In genomic region chr6:18545726-18546125, GRCh38 we compare ENCODE assay signal across 19 cellular contexts.
DNase-seq lines count a peak whose midpoint lies in the region; FAIRE-seq and TF ChIP-seq lines count a peak whose summit lies in the region.
"Had no signal": no experiment of that assay in that cellular context is flagged by ENCODE, and none has a peak within 500 bp of the region (broad histone marks: within the 10 kb centered on the region; RNA-seq: fewer than 3 reads in every experiment).

No MANE protein-coding gene starts in this region.

- H3K4me2 ChIP-seq in MM.1S (ENCODE audit: low read depth, low read length) = peak overlapping the region; percentile 35; the same call in 1 of the 2 replicates

- H3K36me3 Mint-ChIP-seq in progenitor cell of endocrine pancreas (ENCODE audit: insufficient read depth) = peaks cover 2% of the 10 kb centered on the region

- H3K27ac ChIP-seq in A673 (ENCODE audit: low read depth, low read length, poor library complexity, severe bottlenecking) (peak overlapping the region; percentile 41), MM.1S (ENCODE audit: low read length) (peak overlapping the region; percentile 65; the same call in 1 of the 2 replicates)
- H3K27ac ChIP-seq: C4-2B had no signal

- H3K9me3 ChIP-seq in A673 (ENCODE audit: low read depth, low read length, poor library complexity, severe bottlenecking) = peaks cover 23% of the 10 kb centered on the region
- no peaks in the 10 kb centered on the region for H3K9me3 ChIP-seq in MM.1S (replicated peaks; ENCODE audit: insufficient read depth, low read length)

- no TSS peak for BruUV-seq in A673 (replicated peaks; lab: Mats Ljungman, UMichigan)

- no peaks in the 10 kb centered on the region for H3K27me3 Mint-ChIP-seq in progenitor cell of endocrine pancreas

- H4K20me1 ChIP-seq in MM.1S (ENCODE audit: insufficient read depth, low read length) = no peaks in the 10 kb centered on the region

- H3K4me3 ChIP-seq in A673 (ENCODE audit: low read depth, low read length, poor library complexity, severe bottlenecking) (no peak overlapping the region), MM.1S (ENCODE audit: low read length) (no peak overlapping the region), bronchial epithelial cell (ENCODE audit: low read depth, low read length) (no peak overlapping the region), fibroblast of pulmonary artery (replicated peaks; ENCODE audit: low read depth, low read length) (no peak overlapping the region)

- no peak overlapping the region for H3K4me3 Mint-ChIP-seq in progenitor cell of endocrine pancreas (ENCODE audit: low read depth)
- H3K4me3 Mint-ChIP-seq: CD8-positive, alpha-beta memory T cell had no signal

- no peaks in the 10 kb centered on the region for H3K36me3 ChIP-seq in A673 (ENCODE audit: insufficient read depth, low read length, poor library complexity, severe bottlenecking)
- H3K36me3 ChIP-seq in MM.1S (replicated peaks; ENCODE audit: insufficient read depth, low read length) = no peaks in the 10 kb centered on the region
- H3K36me3 ChIP-seq in bronchial epithelial cell (ENCODE audit: control insufficient read depth, insufficient read depth, low read length) = no peaks in the 10 kb centered on the region

- DNase-seq in A673 (ENCODE audit: low spot score) = peak; percentile 66
- peak; percentile 55 for DNase-seq in MM.1S
- DNase-seq in bronchial epithelial cell (ENCODE audit: low read depth) = peak; percentile 5
- peak; percentile 41 for DNase-seq in fibroblast of pulmonary artery (ENCODE audit: low read depth)
- no peak for DNase-seq in COLO668 (lab: John Stamatoyannopoulos, UW; ENCODE audit: unreplicated experiment)
- DNase-seq in progenitor cell of endocrine pancreas (ENCODE audit: low spot score, unreplicated experiment) = no peak
- no peak for DNase-seq in DMS53 (lab: John Stamatoyannopoulos, UW)
- DNase-seq in SIG-M5 (lab: John Stamatoyannopoulos, UW) = no peak
- DNase-seq: CD8-positive, alpha-beta memory T cell; EL; GF-D8; NCI-H1105 treated with DMSO at 0.1 percent for 48 hours; NCI-H2029 treated with DMSO at 0.1 percent for 48 hours; NCI-H345; NCI-H524; NCI-H774 had no signal

- no peaks in the 10 kb centered on the region for H3K9me2 ChIP-seq in MM.1S (replicated peaks; ENCODE audit: insufficient read depth, low read length)

- H3K9me3 Mint-ChIP-seq in progenitor cell of endocrine pancreas (ENCODE audit: low read depth) = peaks cover 18% of the 10 kb centered on the region

- no peak for TF ChIP-seq CTCF in A673 (conservative IDR thresholded peaks at IDR 0.05; ENCODE audit: low read depth, low read length)
- TF ChIP-seq CTCF in MM.1S (IDR thresholded peaks at IDR 0.05; ENCODE audit: low read length) = no peak
- TF ChIP-seq CTCF in bronchial epithelial cell (IDR thresholded peaks at IDR 0.05; ENCODE audit: insufficient read depth, low read length, severe bottlenecking) = no peak
- no peak for TF ChIP-seq CTCF in fibroblast of pulmonary artery (IDR thresholded peaks at IDR 0.05; ENCODE audit: low read length, missing control alignments)
- no peak for TF ChIP-seq CTCF in progenitor cell of endocrine pancreas (IDR thresholded peaks at IDR 0.05; ENCODE audit: unreplicated experiment)

- FAIRE-seq in bronchial epithelial cell (lab: Jason Lieb, UNC) = no peak
- FAIRE-seq: D721Med, GM19239 had no signal

- CTCF ChIA-PET in A673 (lab: Charles Lee) = interaction anchor here (0.6 to 0.7 kb wide), 3 partner anchors 9 to 1258 kb away, joined by 3 to 10 read pairs (median 5); no protein-coding TSS in a partner anchor

- no peaks in the 10 kb centered on the region for H3K27me3 ChIP-seq in A673 (replicated peaks; ENCODE audit: insufficient read depth, low read depth, low read length, poor library complexity)
- H3K27me3 ChIP-seq in MM.1S (replicated peaks; ENCODE audit: insufficient read depth, low read length) = no peaks in the 10 kb centered on the region
- H3K27me3 ChIP-seq in bronchial epithelial cell (ENCODE audit: control insufficient read depth, insufficient read depth, low read length) = no peaks in the 10 kb centered on the region

- intact Hi-C loops in A673 (cut with micrococcal nuclease; ENCODE audit: unreplicated experiment) = no loop called here

- H3K79me2 ChIP-seq in MM.1S (ENCODE audit: low read length) = no peaks in the 10 kb centered on the region

- POLR2A ChIA-PET in A673 (lab: Charles Lee; ENCODE audit: low non-redundant PET) = interaction anchor here (0.7 kb wide), 1 partner anchor 1903 kb away, joined by 19 read pairs; no protein-coding TSS in a partner anchor

- H3K27ac Mint-ChIP-seq in progenitor cell of endocrine pancreas = no peak overlapping the region
- H3K27ac Mint-ChIP-seq: CD8-positive, alpha-beta memory T cell had no signal

- no peak overlapping the region for H3K9ac ChIP-seq in MM.1S (ENCODE audit: low read length)

- H3F3A ChIP-seq in MM.1S (ENCODE audit: insufficient read depth, low read length) = peaks cover 17% of the 10 kb centered on the region

- H3K4me1 Mint-ChIP-seq in progenitor cell of endocrine pancreas (ENCODE audit: low read depth) = peaks cover 3% of the 10 kb centered on the region
- H3K4me1 Mint-ChIP-seq: CD8-positive, alpha-beta memory T cell had no signal

- H3K4me1 ChIP-seq in A673 (ENCODE audit: insufficient read depth, low read length, poor library complexity, severe bottlenecking) (no peaks in the 10 kb centered on the region), MM.1S (ENCODE audit: low read length) (peaks cover 33% of the 10 kb centered on the region)

- no peak overlapping the region for H2AFZ ChIP-seq in MM.1S (ENCODE audit: low read length)

Comparison
In these comparisons a context has a peak if more than half of its experiments do, and no peak if none do; other contexts are left out.
1. DNase-seq: peak in A673 (single experiment), MM.1S (single experiment), bronchial epithelial cell (single experiment) and fibroblast of pulmonary artery (single experiment); none in COLO668 (single experiment), progenitor cell of endocrine pancreas (single experiment), DMS53 (single experiment) and SIG-M5 (single experiment).